10 cellular contexts compared by ENCODE assay signal in genomic region chr16:18784917-18785623, GRCh38. TPM values are rescaled to one million over a fixed set of nuclear protein-coding genes. Genes with fewer than 3 reads are reported as not detected.
DNase-seq lines count a peak whose midpoint lies in the region; ATAC-seq and TF ChIP-seq lines count a peak whose summit lies in the region.
"Had no signal": no experiment of that assay in that cellular context is flagged by ENCODE, and none has a peak within 500 bp of the region (broad histone marks: within the 10 kb centered on the region; RNA-seq: fewer than 3 reads in every experiment).

No MANE protein-coding gene starts in this region.

- H3K9me3 Mint-ChIP-seq in activated CD8-positive, alpha-beta memory T cell treated with anti-CD3 and anti-CD28 coated beads, Interleukin-2, amount 10 ng/mL, durations not matched to agents 7 days and 5 days (ENCODE audit: low read depth) = no peaks in the 10 kb centered on the region

- H4K20me1 ChIP-seq in SU-DHL-6 (ENCODE audit: low read depth, low read length) = peaks cover 66% of the 10 kb centered on the region

- peak overlapping the region; percentile 99 for H3K4me3 Mint-ChIP-seq in activated CD8-positive, alpha-beta memory T cell treated with anti-CD3 and anti-CD28 coated beads, Interleukin-2, amount 10 ng/mL, durations not matched to agents 7 days and 5 days

- ATAC-seq in activated CD8-positive, alpha-beta memory T cell treated with anti-CD3 and anti-CD28 coated beads, Interleukin-2, amount 10 ng/mL, durations not matched to agents 7 days and 5 days = no peak
- no peak for ATAC-seq in gastrocnemius medialis
- no peak for ATAC-seq in HG02852 (IDR thresholded peaks at IDR 0.05; ENCODE audit: unreplicated experiment)
- no peak for ATAC-seq in left cardiac atrium

- DNase-seq in activated CD8-positive, alpha-beta memory T cell treated with anti-CD3 and anti-CD28 coated beads, Interleukin-2, amount 10 ng/mL, durations not matched to agents 7 days and 5 days = no peak
- DNase-seq in activated CD8-positive, alpha-beta memory T cell treated with anti-CD3 and anti-CD28 coated beads, Interleukin-2, amount 50 U/mL, for 48 hours = no peak
- DNase-seq in esophagus muscularis mucosa (ENCODE audit: extremely low spot score) = no peak
- DNase-seq in gastrocnemius medialis = no peak
- no peak for DNase-seq in activated CD4-positive, CD25-positive, alpha-beta regulatory T cell treated with anti-CD3 and anti-CD28 coated beads, Interleukin-2, amount 50 U/mL, for 72 hours
- DNase-seq in left cardiac atrium = no peak
- DNase-seq: stimulated activated CD4-positive, alpha-beta T cell treated with anti-CD3 and anti-CD28 coated beads, Interleukin-2, amount 100 ng/mL, for 24 hours had no signal

- no peaks in the 10 kb centered on the region for H3K27me3 Mint-ChIP-seq in activated CD8-positive, alpha-beta memory T cell treated with anti-CD3 and anti-CD28 coated beads, Interleukin-2, amount 10 ng/mL, durations not matched to agents 7 days and 5 days

- H3F3A ChIP-seq in SU-DHL-6 (ENCODE audit: insufficient read depth) = peaks cover 48% of the 10 kb centered on the region

- H3K4me1 Mint-ChIP-seq in activated CD8-positive, alpha-beta memory T cell treated with anti-CD3 and anti-CD28 coated beads, Interleukin-2, amount 10 ng/mL, durations not matched to agents 7 days and 5 days = peaks cover 56% of the 10 kb centered on the region

- TF ChIP-seq CTCF in SU-DHL-6 (IDR thresholded peaks at IDR 0.05; ENCODE audit: insufficient read depth, low read length, poor library complexity, severe bottlenecking) (no peak), esophagus muscularis mucosa (IDR thresholded peaks at IDR 0.05) (no peak), gastrocnemius medialis (IDR thresholded peaks at IDR 0.05 in 4 of 5, conservative IDR thresholded peaks at IDR 0.05 in 1 of 5) (no peak)

- H3K36me3 ChIP-seq in SU-DHL-6 (ENCODE audit: low read length) = peaks cover 55% of the 10 kb centered on the region
- peaks cover 33 to 70% (median 56%) of the 10 kb centered on the region in 4 donors for H3K36me3 ChIP-seq in esophagus muscularis mucosa
- H3K36me3 ChIP-seq in gastrocnemius medialis = peaks cover 0 to 61% of the 10 kb centered on the region in 2 donors

- peaks cover 41 to 63% (median 60%) of the 10 kb centered on the region in 4 donors for H3K4me1 ChIP-seq in esophagus muscularis mucosa
- H3K4me1 ChIP-seq in gastrocnemius medialis = peaks cover 57 to 69% of the 10 kb centered on the region in 2 donors

- H3K36me3 Mint-ChIP-seq in activated CD8-positive, alpha-beta memory T cell treated with anti-CD3 and anti-CD28 coated beads, Interleukin-2, amount 10 ng/mL, durations not matched to agents 7 days and 5 days = peaks cover 75% of the 10 kb centered on the region

- no peak overlapping the region for H3K9ac ChIP-seq in SU-DHL-6 (ENCODE audit: low read length)

- H3K4me2 ChIP-seq in SU-DHL-6 (ENCODE audit: low read depth, low read length, poor library complexity, severe bottlenecking) = peak overlapping the region; percentile 6

- H3K79me2 ChIP-seq in SU-DHL-6 (ENCODE audit: insufficient read depth, low read length) = peaks cover 78% of the 10 kb centered on the region

- H3K27me3 ChIP-seq in SU-DHL-6 (ENCODE audit: low read length) (no peaks in the 10 kb centered on the region), esophagus muscularis mucosa (no peaks in the 10 kb centered on the region), gastrocnemius medialis (no peaks in the 10 kb centered on the region)
- H3K27me3 ChIP-seq: neutrophil had no signal

- no peak overlapping the region for H3K27ac ChIP-seq in SU-DHL-6 (ENCODE audit: low read depth, low read length)
- H3K27ac ChIP-seq in esophagus muscularis mucosa (replicated peaks in 1 of 4) = peak overlapping the region; percentile 50 to 61 (median 50)
- H3K27ac ChIP-seq in gastrocnemius medialis = peak overlapping the region; percentile 87 to 96 (median 90)
- H3K27ac ChIP-seq: neutrophil had no signal

- 46% methylated on average over 8 of the region's 8 CpGs for WGBS in esophagus muscularis mucosa

- TF ChIP-seq POLR2A in esophagus muscularis mucosa (IDR thresholded peaks at IDR 0.05; ENCODE audit: low read depth) = no peak
- TF ChIP-seq POLR2A in gastrocnemius medialis (IDR thresholded peaks at IDR 0.05) = no peak

- no peak overlapping the region for H3K4me3 ChIP-seq in SU-DHL-6 (ENCODE audit: insufficient read depth, low read length, poor library complexity, severe bottlenecking)
- peak overlapping the region in 3 of 4 donors; percentile 2 to 10 (median 3) for H3K4me3 ChIP-seq in esophagus muscularis mucosa
- H3K4me3 ChIP-seq in gastrocnemius medialis = peak overlapping the region in 1 of 4 donors; percentile 2

- no peak overlapping the region for H2AFZ ChIP-seq in SU-DHL-6 (ENCODE audit: low read depth, low read length, severe bottlenecking)

- TF ChIP-seq EP300 in esophagus muscularis mucosa (IDR thresholded peaks at IDR 0.05) = no peak

- in situ Hi-C loops in gastrocnemius medialis (cut with MboI; ENCODE audit: low sequenced_read_pairs in 4 of 4) = loop anchor here in 2 of 4 donors (25.0 kb wide), 2 partner anchors 277 to 727 kb away; partner anchors contain the start of genes CCP110 (in 1 of the 2), COQ7 (in 1 of the 2) and GDE1 (in 1 of the 2)

- H3K9me3 ChIP-seq in SU-DHL-6 (ENCODE audit: insufficient read depth, low read length) (no peaks in the 10 kb centered on the region), esophagus muscularis mucosa (no peaks in the 10 kb centered on the region), gastrocnemius medialis (no peaks in the 10 kb centered on the region)
- H3K9me3 ChIP-seq: neutrophil had no signal

- intact Hi-C loops in esophagus muscularis mucosa (cut with DNase I) = no loop called here
- intact Hi-C loops in gastrocnemius medialis (cut with DNase I; ENCODE audit: low total_unique reads) = loop anchor here (5.0 kb wide), 1 partner anchor 177 kb away; no protein-coding TSS in a partner anchor
- intact Hi-C loops in left cardiac atrium (cut with DNase I) = no loop called here

- CTCF ChIA-PET in activated CD8-positive, alpha-beta memory T cell treated with anti-CD3 and anti-CD28 coated beads, Interleukin-2, amount 10 ng/mL, durations not matched to agents 7 days and 5 days (lab: Charles Lee) = interaction anchor here (12.4 kb wide), 1 partner anchor 17 kb away, joined by 126 read pairs; the partner anchor contains the start of gene ARL6IP1

- H3K9me2 ChIP-seq in SU-DHL-6 (replicated peaks; ENCODE audit: insufficient read depth, low read length) = no peaks in the 10 kb centered on the region

- H3K27ac Mint-ChIP-seq in activated CD8-positive, alpha-beta memory T cell treated with anti-CD3 and anti-CD28 coated beads, Interleukin-2, amount 10 ng/mL, durations not matched to agents 7 days and 5 days = peak overlapping the region; percentile 93

RNA-seq across cellular contexts. Expression of gene RPS15A, which starts 5.1 kb away (rescaled TPM):
- total RNA-seq in activated CD8-positive, alpha-beta memory T cell treated with anti-CD3 and anti-CD28 coated beads, Interleukin-2, amount 10 ng/mL, durations not matched to agents 7 days and 5 days = 1,000 to 10,000 TPM; 1,517 to 1,668 TPM
- total RNA-seq in esophagus muscularis mucosa (1,000 to 10,000 TPM in 2 of 4 donors, 100 to 1,000 TPM in 2; 356 to 2,439 (median 1,496) TPM), gastrocnemius medialis (1,000 to 10,000 TPM; 1,340 to 2,259 (median 1,706) TPM), left cardiac atrium (100 to 1,000 TPM; 749 to 791 TPM)

RNA-seq across cellular contexts. Expression of gene ARL6IP1, which starts 16.3 kb away (rescaled TPM):
- 100 to 1,000 TPM; 194 to 207 TPM for total RNA-seq in activated CD8-positive, alpha-beta memory T cell treated with anti-CD3 and anti-CD28 coated beads, Interleukin-2, amount 10 ng/mL, durations not matched to agents 7 days and 5 days
- total RNA-seq in esophagus muscularis mucosa (100 to 1,000 TPM in 1 of 4 donors, 10 to 100 TPM in 3; 53.4 to 146 (median 91.2) TPM), gastrocnemius medialis (10 to 100 TPM; 25.2 to 40.5 (median 37.5) TPM), left cardiac atrium (10 to 100 TPM; 37.0 to 39.8 TPM)
